Comparison of ENCODE assay signal across 8 cellular contexts in genomic region chr5:131171276-131171815, GRCh38. TPM values are rescaled to one million over a fixed set of nuclear protein-coding genes. Genes with fewer than 3 reads are reported as not detected.
DNase-seq lines count a peak whose midpoint lies in the region; TF ChIP-seq lines count a peak whose summit lies in the region.

No MANE protein-coding gene starts in this region.

- peaks cover 17% of the 10 kb centered on the region for H3K4me1 ChIP-seq in CD8-positive, alpha-beta memory T cell (ENCODE audit: insufficient read depth, low read length)
- H3K4me1 ChIP-seq in HUES48 (ENCODE audit: control insufficient read depth, insufficient read depth, low read length) (no peaks in the 10 kb centered on the region; the same call in 1 of the 2 replicates), iPS DF 6.9 (ENCODE audit: control insufficient read depth, insufficient read depth, low read length) (no peaks in the 10 kb centered on the region), spleen (peaks cover 18 to 46% (median 21%) of the 10 kb centered on the region in 6 donors)

- no CpG with 5 or more reads among the region's 11 CpGs for WGBS in iPS DF 6.9 (ENCODE audit: insufficient coverage, insufficient read length)
- 0 to 9% (median 5%) methylated on average over 11 of the region's 11 CpGs for WGBS in spleen, 5 donors

- H3K36me3 Mint-ChIP-seq in CD8-positive, alpha-beta memory T cell = peaks cover 0 to 14% (median 4%) of the 10 kb centered on the region in 3 donors

- H3K27me3 Mint-ChIP-seq in CD8-positive, alpha-beta memory T cell = no peaks in the 10 kb centered on the region

- H3K27me3 ChIP-seq in CD8-positive, alpha-beta memory T cell (ENCODE audit: insufficient read depth, low read length, poor library complexity, severe bottlenecking) = no peaks in the 10 kb centered on the region
- H3K27me3 ChIP-seq in HUES48 (ENCODE audit: control insufficient read depth, insufficient read depth, low read length) (no peaks in the 10 kb centered on the region), iPS DF 6.9 (ENCODE audit: control insufficient read depth, insufficient read depth, low read length) (no peaks in the 10 kb centered on the region), spleen (replicated peaks in 1 of 7) (no peaks in the 10 kb centered on the region)

- H3K4me1 Mint-ChIP-seq in CD8-positive, alpha-beta memory T cell = peaks cover 38 to 60% (median 47%) of the 10 kb centered on the region in 3 donors

- TF ChIP-seq CTCF in spleen (IDR thresholded peaks at IDR 0.05 in 8 of 11, conservative IDR thresholded peaks at IDR 0.05 in 3 of 11) (no peak), GM20000 (IDR thresholded peaks at IDR 0.05; ENCODE audit: extremely low read depth, missing control alignments) (no peak)

- H3K27ac ChIP-seq in CD8-positive, alpha-beta memory T cell (ENCODE audit: low read depth, low read length) = peak overlapping the region; percentile 80
- H3K27ac ChIP-seq in HUES48 (ENCODE audit: low read depth, low read length) = no peak overlapping the region
- H3K27ac ChIP-seq in iPS DF 6.9 (ENCODE audit: low read length) = no peak overlapping the region
- peak overlapping the region; percentile 65 to 91 (median 86) for H3K27ac ChIP-seq in spleen

- no peaks in the 10 kb centered on the region for H3K36me3 ChIP-seq in CD8-positive, alpha-beta memory T cell (ENCODE audit: insufficient read depth, low read length)
- no peaks in the 10 kb centered on the region for H3K36me3 ChIP-seq in HUES48 (ENCODE audit: control insufficient read depth, insufficient read depth, low read length)
- H3K36me3 ChIP-seq in iPS DF 6.9 (ENCODE audit: control insufficient read depth, insufficient read depth, low read length) = no peaks in the 10 kb centered on the region
- H3K36me3 ChIP-seq in spleen = no peaks in the 10 kb centered on the region

- H3K9me3 ChIP-seq in CD8-positive, alpha-beta memory T cell (ENCODE audit: low read length) = no peaks in the 10 kb centered on the region
- H3K9me3 ChIP-seq in HUES48 (ENCODE audit: control insufficient read depth, insufficient read depth, low read length) (no peaks in the 10 kb centered on the region), iPS DF 6.9 (ENCODE audit: control insufficient read depth, insufficient read depth, low read length) (no peaks in the 10 kb centered on the region), spleen (no peaks in the 10 kb centered on the region)

- intact Hi-C loops in spleen (cut with DNase I; ENCODE audit: low total_unique reads) = no loop called here

- peak in 2 of 5 donors; percentile 3 to 45 for DNase-seq in CD8-positive, alpha-beta memory T cell
- peak; percentile 16 for DNase-seq in activated naive CD4-positive, alpha-beta T cell treated with anti-CD3 and anti-CD28 coated beads, Interleukin-2, amount 50 U/mL, for 16 hours
- DNase-seq in iPS DF 6.9 (ENCODE audit: low read depth, low spot score) = no peak
- DNase-seq in spleen = no peak
- DNase-seq in NCI-H1694 (lab: John Stamatoyannopoulos, UW) = no peak
- no peak for DNase-seq in GDM1 (lab: John Stamatoyannopoulos, UW)
- DNase-seq in GM20000 (ENCODE audit: low spot score) = no peak

- H3K27ac Mint-ChIP-seq in CD8-positive, alpha-beta memory T cell = peak overlapping the region; percentile 88 to 99 (median 98)

- peak overlapping the region; percentile 32; the same call in 1 of the 2 replicates for H3K9ac ChIP-seq in HUES48 (ENCODE audit: low read depth, low read length)

- TF ChIP-seq POLR2A in spleen (IDR thresholded peaks at IDR 0.05) = no peak

- peak overlapping the region; percentile 79 for H3K4me3 ChIP-seq in CD8-positive, alpha-beta memory T cell (ENCODE audit: low read length)
- peak overlapping the region; percentile 83 for H3K4me3 ChIP-seq in HUES48 (ENCODE audit: low read depth, low read length)
- peak overlapping the region; percentile 45; the same call in 1 of the 2 replicates for H3K4me3 ChIP-seq in iPS DF 6.9 (ENCODE audit: low read length)
- peak overlapping the region; percentile 43 to 72 (median 60) for H3K4me3 ChIP-seq in spleen

- no peaks in the 10 kb centered on the region for H3K9me3 Mint-ChIP-seq in CD8-positive, alpha-beta memory T cell

- CTCF ChIA-PET in CD8-positive, alpha-beta memory T cell (lab: Charles Lee) = interaction anchor here (0.6 to 1.9 kb wide), 5 partner anchors 38 to 211 kb away, joined by 3 to 5 read pairs (median 3); no protein-coding TSS in a partner anchor

- POLR2A ChIA-PET in CD8-positive, alpha-beta memory T cell (lab: Charles Lee) = interaction anchor here (1.0 to 1.9 kb wide), 2 partner anchors 82 to 93 kb away, joined by 6 to 13 read pairs; partner anchors contain the start of gene CDC42SE2

- peak overlapping the region; percentile 94 to 100 (median 98) for H3K4me3 Mint-ChIP-seq in CD8-positive, alpha-beta memory T cell

RNA-seq across cellular contexts. Expression of gene LYRM7, which starts 0.6 kb away (rescaled TPM):
- total RNA-seq in CD8-positive, alpha-beta memory T cell = 10 to 100 TPM; 22.7 to 24.1 TPM
- polyA plus RNA-seq in CD8-positive, alpha-beta memory T cell = 9.0 TPM
- total RNA-seq in spleen = 10 to 100 TPM in 3 of 7 donors, 1 to 10 TPM in 4; 7.1 to 13.3 (median 9.4) TPM
- polyA plus RNA-seq in spleen = 1 to 10 TPM; 3.2 to 5.5 (median 3.7) TPM

RNA-seq across cellular contexts. Expression of gene HINT1, which starts 6.3 kb away (rescaled TPM):
- 100 to 1,000 TPM; 358 to 364 TPM for total RNA-seq in CD8-positive, alpha-beta memory T cell
- polyA plus RNA-seq in CD8-positive, alpha-beta memory T cell = 445 TPM
- total RNA-seq in spleen = 100 to 1,000 TPM; 130 to 185 (median 155) TPM
- polyA plus RNA-seq in spleen = 100 to 1,000 TPM; 298 to 424 (median 364) TPM

Comparison
In these comparisons a context has a peak if more than half of its experiments do, and no peak if none do; other contexts are left out.
1. H3K27ac ChIP-seq: peak in CD8-positive, alpha-beta memory T cell (single experiment) and spleen (8 of 8); none in HUES48 (single experiment) and iPS DF 6.9 (single experiment).
2. Peak in every context shown above with its lines, with median percentiles within 50 percentile points of each other: H3K4me3 ChIP-seq.